Comparison of ENCODE assay signal across 8 cellular contexts in the genomic region with DNA sequence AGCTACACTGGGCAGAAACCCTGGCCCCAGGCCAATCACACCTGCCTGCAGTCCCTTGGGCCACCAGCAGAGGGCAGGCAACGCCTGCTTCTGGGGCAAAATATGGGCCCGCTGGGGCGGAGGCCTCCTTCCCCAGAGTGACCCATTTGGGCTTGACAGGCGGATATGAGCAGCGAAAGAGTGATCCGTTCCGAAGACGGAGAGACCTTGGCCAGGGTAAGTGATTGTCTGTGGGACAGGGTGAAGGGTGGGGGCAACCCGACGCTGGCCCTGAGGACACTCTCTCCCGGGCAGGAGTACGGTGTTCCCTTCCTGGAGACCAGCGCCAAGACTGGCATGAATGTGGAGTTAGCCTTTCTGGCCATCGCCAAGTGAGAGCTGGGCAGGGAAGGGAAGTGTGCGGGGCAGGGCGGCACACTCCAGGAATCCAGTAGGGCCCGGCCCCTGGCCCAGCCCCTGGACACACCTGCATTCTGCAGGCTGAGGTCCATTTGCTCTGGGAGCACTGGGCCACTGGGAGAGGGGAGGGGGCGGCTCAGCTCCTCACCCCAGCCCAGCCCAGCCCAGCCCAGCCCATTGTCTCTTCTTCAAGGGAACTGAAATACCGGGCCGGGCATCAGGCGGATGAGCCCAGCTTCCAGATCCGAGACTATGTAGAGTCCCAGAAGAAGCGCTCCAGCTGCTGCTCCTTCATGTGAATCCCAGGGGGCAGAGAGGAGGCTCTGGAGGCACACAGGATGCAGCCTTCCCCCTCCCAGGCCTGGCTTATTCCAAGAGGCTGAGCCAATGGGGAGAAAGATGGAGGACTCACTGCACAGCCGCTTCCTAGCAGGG. TPM values are rescaled to one million over a fixed set of nuclear protein-coding genes. Genes with fewer than 3 reads are reported as not detected.
DNase-seq lines count a peak whose midpoint lies in the region; ATAC-seq and FAIRE-seq lines count a peak whose summit lies in the region.

No MANE protein-coding gene starts in this region.

- FAIRE-seq in frontal cortex (lab: Jason Lieb, UNC): no peak

- peak overlapping the region; percentile 31 for H3K27ac ChIP-seq in substantia nigra (ENCODE audit: low read depth, low read length, poor library complexity, severe bottlenecking)

- peak; percentile 56 for DNase-seq in COLO668 (lab: John Stamatoyannopoulos, UW; ENCODE audit: unreplicated experiment)
- DNase-seq in HUDEP-2 (lab: John Stamatoyannopoulos, UW; ENCODE audit: unreplicated experiment in 76 of 76): peak in 70 of 76 experiments; percentile 22 to 95 (median 68)
- peak; percentile 50 for DNase-seq in RPMI7951 (ENCODE audit: low read depth)
- DNase-seq in activated gamma-delta T cell (lab: John Stamatoyannopoulos, UW): peak; percentile 63
- DNase-seq in frontal cortex (ENCODE audit: low spot score in 2 of 2): peak; percentile 84 to 85
- peak in 49 of 56 donors; percentile 25 to 92 (median 72) for DNase-seq in nucleus accumbens (lab: John Stamatoyannopoulos, UW)
- DNase-seq in substantia nigra (lab: John Stamatoyannopoulos, UW): peak in 46 of 49 donors; percentile 38 to 96 (median 78)

- no peak for ATAC-seq in GM18517 (IDR thresholded peaks at IDR 0.05; ENCODE audit: unreplicated experiment)

RNA-seq across cellular contexts. Expression of a gene that starts 3.5 kb away (rescaled TPM):
- total RNA-seq in RPMI7951 (2014; rRNA removed; shearing (Covaris generic)): 15.0 TPM in 2 replicates
- 4.1 TPM for total RNA-seq in frontal cortex

RNA-seq across cellular contexts. Expression of a gene that starts 7.9 kb away (rescaled TPM):
- not detected in 2 replicates for total RNA-seq in RPMI7951 (2014; rRNA removed; shearing (Covaris generic))
- total RNA-seq in frontal cortex: 0.82 TPM

RNA-seq across cellular contexts. Expression of a gene that starts 31.2 kb away (rescaled TPM):
- total RNA-seq in RPMI7951 (2014; rRNA removed; shearing (Covaris generic)): 11.4 and 12.1 TPM in 2 replicates
- total RNA-seq in frontal cortex: 13.9 TPM

RNA-seq across cellular contexts. Expression of a gene that starts 32.2 kb away (rescaled TPM):
- not detected in 2 replicates for total RNA-seq in RPMI7951 (2014; rRNA removed; shearing (Covaris generic))
- 0.41 TPM for total RNA-seq in frontal cortex
